23 cellular contexts compared by ENCODE assay signal in genomic region chr2:50723549-50723948, GRCh38.
"Had no signal": no experiment of that assay in that cellular context is flagged by ENCODE, and none has a peak within 500 bp of the region (broad histone marks: within the 10 kb centered on the region; RNA-seq: fewer than 3 reads in every experiment).

No MANE protein-coding gene starts in this region.

- ATAC-seq: activated CD4-positive, alpha-beta T cell treated with anti-CD3 and anti-CD28 coated beads for 36 hours; activated T-cell treated with anti-CD3 and anti-CD28 coated beads, Interleukin-2, amount 50 U/mL, for 4 hours; natural killer cell; pancreas; right cardiac atrium; upper lobe of right lung had no signal

- H3K27ac ChIP-seq: cardiac muscle cell, left ventricle myocardium inferior, pancreas, thyroid gland, upper lobe of right lung had no signal

- H3K4me1 ChIP-seq: left ventricle myocardium inferior, pancreas, thyroid gland, upper lobe of right lung had no signal

- H3K36me3 ChIP-seq: cardiac muscle cell, left ventricle myocardium inferior, pancreas, thyroid gland, upper lobe of right lung had no signal

- H3K4me1 Mint-ChIP-seq: activated B cell treated with CpG ODN at 0.5 μM for 24 hours; activated CD4-positive, alpha-beta T cell treated with anti-CD3 and anti-CD28 coated beads for 36 hours; activated naive CD4-positive, alpha-beta T cell treated with anti-CD3 and anti-CD28 coated beads, Interleukin-2, amount 10 ng/mL, durations not matched to agents 7 days and 5 days; natural killer cell had no signal

- H3K9me3 Mint-ChIP-seq: activated B cell treated with CpG ODN at 0.5 μM for 24 hours; activated T-cell treated with anti-CD3 and anti-CD28 coated beads, Interleukin-2, amount 50 U/mL, for 4 hours; dendritic cell treated with granulocyte-macrophage colony-stimulating factor and Interleukin-4, amounts not matched to agents 40 ng/mL and 50 ng/mL, for 4 days; mesothelial cell of epicardium; T-helper 1 cell treated with Interleukin-12 subunit alpha and Interleukin-12 subunit beta and Interleukin-4 antibody, amounts not matched to agents 30 μg/mL and 1 μg/mL, for 36 hours had no signal

- H3K4me3 Mint-ChIP-seq: activated B cell treated with CpG ODN at 0.5 μM for 24 hours; activated CD4-positive, alpha-beta T cell treated with anti-CD3 and anti-CD28 coated beads for 36 hours; activated naive CD4-positive, alpha-beta T cell treated with anti-CD3 and anti-CD28 coated beads, Interleukin-2, amount 10 ng/mL, durations not matched to agents 7 days and 5 days; activated T-cell treated with anti-CD3 and anti-CD28 coated beads, Interleukin-2, amount 50 U/mL, for 4 hours; dendritic cell treated with granulocyte-macrophage colony-stimulating factor and Interleukin-4, amounts not matched to agents 40 ng/mL and 50 ng/mL, for 4 days; mesothelial cell of epicardium; natural killer cell; T-helper 1 cell treated with Interleukin-12 subunit alpha and Interleukin-12 subunit beta and Interleukin-4 antibody, amounts not matched to agents 30 μg/mL and 1 μg/mL, for 36 hours had no signal

- H3K27me3 ChIP-seq: cardiac muscle cell, pancreas, thyroid gland, upper lobe of right lung had no signal

- H3K27ac Mint-ChIP-seq: activated B cell treated with CpG ODN at 0.5 μM for 24 hours; activated CD4-positive, alpha-beta T cell treated with anti-CD3 and anti-CD28 coated beads for 36 hours; activated naive CD4-positive, alpha-beta T cell treated with anti-CD3 and anti-CD28 coated beads, Interleukin-2, amount 10 ng/mL, durations not matched to agents 7 days and 5 days; dendritic cell treated with granulocyte-macrophage colony-stimulating factor and Interleukin-4, amounts not matched to agents 40 ng/mL and 50 ng/mL, for 4 days; mesothelial cell of epicardium; natural killer cell; T-helper 1 cell treated with Interleukin-12 subunit alpha and Interleukin-12 subunit beta and Interleukin-4 antibody, amounts not matched to agents 30 μg/mL and 1 μg/mL, for 36 hours had no signal

- H3K27me3 Mint-ChIP-seq: activated B cell treated with CpG ODN at 0.5 μM for 24 hours; activated CD4-positive, alpha-beta T cell treated with anti-CD3 and anti-CD28 coated beads for 36 hours; activated naive CD4-positive, alpha-beta T cell treated with anti-CD3 and anti-CD28 coated beads, Interleukin-2, amount 10 ng/mL, durations not matched to agents 7 days and 5 days; dendritic cell treated with granulocyte-macrophage colony-stimulating factor and Interleukin-4, amounts not matched to agents 40 ng/mL and 50 ng/mL, for 4 days had no signal

- H3K9me3 ChIP-seq: left ventricle myocardium inferior, pancreas, thyroid gland, upper lobe of right lung had no signal

- H3K36me3 Mint-ChIP-seq: activated naive CD4-positive, alpha-beta T cell treated with anti-CD3 and anti-CD28 coated beads, Interleukin-2, amount 10 ng/mL, durations not matched to agents 7 days and 5 days; mesothelial cell of epicardium; natural killer cell had no signal

- DNase-seq: activated B cell treated with CpG ODN at 0.5 μM for 24 hours; activated CD4-positive, alpha-beta T cell treated with anti-CD3 and anti-CD28 coated beads for 36 hours; activated CD4-positive, alpha-beta T cell treated with anti-CD3 and anti-CD28 coated beads, Interleukin-2, amount 50 U/mL, for 48 hours; activated CD8-positive, alpha-beta memory T cell treated with anti-CD3 and anti-CD28 coated beads, Interleukin-2, amount 50 U/mL, for 48 hours; activated naive CD4-positive, alpha-beta T cell treated with anti-CD3 and anti-CD28 coated beads, Interleukin-2, amount 10 ng/mL, durations not matched to agents 7 days and 5 days; activated T-cell treated with anti-CD3 and anti-CD28 coated beads, Interleukin-2, amount 50 U/mL, for 4 hours; effector CD8-positive, alpha-beta T cell; erythroblast; foreskin fibroblast; left ventricle myocardium inferior; mammary epithelial cell; natural killer cell; pancreas; right cardiac atrium; stimulated activated CD4-positive, alpha-beta T cell treated with anti-CD3 and anti-CD28 coated beads, Interleukin-4, amount 100 ng/mL, for 24 hours; stimulated activated naive CD4-positive, alpha-beta T cell treated with Interleukin-2 at 50 U/mL for 16 hours; T1000; thyroid gland; upper lobe of right lung had no signal

- H3K4me3 ChIP-seq: cardiac muscle cell, left ventricle myocardium inferior, pancreas, thyroid gland, upper lobe of right lung had no signal
